ENCODE assay signal across 9 cellular contexts in the genomic region with DNA sequence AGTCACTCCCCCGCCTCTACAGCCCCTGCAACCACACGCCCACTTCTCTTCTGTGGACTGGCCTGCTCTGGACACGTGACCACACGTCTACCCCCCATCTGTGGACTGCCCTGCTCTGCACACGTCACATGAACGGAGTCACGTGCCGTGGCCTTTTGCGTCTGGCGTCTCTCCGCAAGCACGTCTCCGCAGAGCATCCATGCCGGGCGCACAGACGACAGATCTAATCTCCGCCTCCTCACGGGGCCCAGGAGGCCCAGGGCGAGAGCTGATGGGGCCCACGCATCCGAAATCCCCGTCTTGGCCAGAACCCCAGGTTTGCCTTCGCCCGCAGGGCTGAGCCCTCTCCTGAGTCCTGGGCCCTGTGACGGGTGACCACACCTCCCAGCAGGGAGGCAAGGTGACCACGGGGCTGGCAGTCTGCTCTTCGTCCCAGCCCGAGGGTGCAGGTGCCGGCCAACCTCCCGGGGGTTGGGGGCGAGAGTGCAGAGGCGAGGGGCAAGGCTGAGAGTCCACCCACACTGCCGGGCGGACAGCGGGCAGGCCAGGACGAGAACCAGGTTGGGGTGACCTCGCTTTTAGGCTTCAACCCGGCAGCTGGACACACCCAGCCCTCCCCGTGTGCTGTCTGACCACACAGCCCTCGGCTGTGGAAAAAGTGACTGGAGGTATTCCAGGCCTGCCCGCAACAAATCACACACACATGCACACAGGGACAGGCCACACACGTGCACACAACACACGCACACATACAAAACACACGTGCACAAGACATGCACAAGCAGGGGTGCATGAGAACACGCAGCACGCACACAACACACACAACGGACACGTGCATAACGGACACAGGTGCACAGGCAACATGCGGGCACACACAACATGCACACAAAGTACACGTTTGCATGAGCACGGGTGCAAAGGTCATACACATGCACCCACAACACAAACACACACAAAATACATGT. TPM values are rescaled to one million over a fixed set of nuclear protein-coding genes. Genes with fewer than 3 reads are reported as not detected.
DNase-seq lines count a peak whose midpoint lies in the region; ATAC-seq and TF ChIP-seq lines count a peak whose summit lies in the region.
"Had no signal": no experiment of that assay in that cellular context is flagged by ENCODE, and none has a peak within 500 bp of the region (broad histone marks: within the 10 kb centered on the region; RNA-seq: fewer than 3 reads in every experiment).

No MANE protein-coding gene starts in this region.

- no peak for TF ChIP-seq CTCF in MCF 10A (IDR thresholded peaks at IDR 0.05; ENCODE audit: unreplicated experiment)
- TF ChIP-seq CTCF in mesothelial cell of epicardium (IDR thresholded peaks at IDR 0.05; ENCODE audit: unreplicated experiment) = no peak
- no peak for TF ChIP-seq CTCF in WERI-Rb-1 (IDR thresholded peaks at IDR 0.05; ENCODE audit: low read depth, low read length)

- peaks cover 4% of the 10 kb centered on the region for H3K9me3 ChIP-seq in WERI-Rb-1 (ENCODE audit: severe bottlenecking)
- H3K9me3 ChIP-seq: neutrophil had no signal

- H3K27me3 Mint-ChIP-seq in MCF 10A (ENCODE audit: insufficient read depth, unreplicated experiment) = no peaks in the 10 kb centered on the region
- H3K27me3 Mint-ChIP-seq in mesothelial cell of epicardium (ENCODE audit: low read depth) = no peaks in the 10 kb centered on the region
- no peaks in the 10 kb centered on the region for H3K27me3 Mint-ChIP-seq in activated CD8-positive, alpha-beta memory T cell treated with anti-CD3 and anti-CD28 coated beads, Interleukin-2, amount 10 ng/mL, durations not matched to agents 7 days and 5 days

- peak overlapping the region; percentile 88 for H3K27ac Mint-ChIP-seq in MCF 10A (ENCODE audit: low read depth, unreplicated experiment)
- peak overlapping the region; percentile 94 for H3K27ac Mint-ChIP-seq in mesothelial cell of epicardium
- no peak overlapping the region for H3K27ac Mint-ChIP-seq in activated CD8-positive, alpha-beta memory T cell treated with anti-CD3 and anti-CD28 coated beads, Interleukin-2, amount 10 ng/mL, durations not matched to agents 7 days and 5 days

- H3K36me3 Mint-ChIP-seq in MCF 10A (ENCODE audit: insufficient read depth, unreplicated experiment) (peaks cover 18% of the 10 kb centered on the region), mesothelial cell of epicardium (peaks cover 3% of the 10 kb centered on the region)
- peaks cover 9% of the 10 kb centered on the region for H3K36me3 Mint-ChIP-seq in activated CD8-positive, alpha-beta memory T cell treated with anti-CD3 and anti-CD28 coated beads, Interleukin-2, amount 10 ng/mL, durations not matched to agents 7 days and 5 days

- H3K4me3 Mint-ChIP-seq in MCF 10A (ENCODE audit: unreplicated experiment) (peak overlapping the region; percentile 75), mesothelial cell of epicardium (peak overlapping the region; percentile 80)
- no peak overlapping the region for H3K4me3 Mint-ChIP-seq in activated CD8-positive, alpha-beta memory T cell treated with anti-CD3 and anti-CD28 coated beads, Interleukin-2, amount 10 ng/mL, durations not matched to agents 7 days and 5 days

- POLR2A ChIA-PET in MCF 10A (lab: Yijun Ruan, JAX) = interaction anchor here (0.8 to 4.8 kb wide), 16 partner anchors 8 to 149 kb away, joined by 3 to 73 read pairs (median 7); a partner anchor contains a TSS

- intact Hi-C loops in MCF 10A (cut with micrococcal nuclease) = loop anchor here (2.0 kb wide), 1 partner anchor 37 kb away; no protein-coding TSS in a partner anchor

- no peak overlapping the region for H3K4me3 ChIP-seq in WERI-Rb-1 (ENCODE audit: low read depth, low read length)

- ATAC-seq in HG03280 (IDR thresholded peaks at IDR 0.05; ENCODE audit: unreplicated experiment) (peak; percentile 49), GM19463 (IDR thresholded peaks at IDR 0.05; ENCODE audit: unreplicated experiment) (no peak)
- no peak for ATAC-seq in activated CD8-positive, alpha-beta memory T cell treated with anti-CD3 and anti-CD28 coated beads, Interleukin-2, amount 10 ng/mL, durations not matched to agents 7 days and 5 days

- H3K27me3 ChIP-seq in WERI-Rb-1 (ENCODE audit: insufficient read depth, low read depth, severe bottlenecking) = no peaks in the 10 kb centered on the region
- H3K27me3 ChIP-seq: neutrophil had no signal

- CTCF ChIA-PET in MCF 10A (lab: Yijun Ruan, JAX) = interaction anchor here (0.7 to 1.2 kb wide), 3 partner anchors 15 to 69 kb away, joined by 3 to 4 read pairs (median 4); no protein-coding TSS in a partner anchor
- CTCF ChIA-PET in activated CD8-positive, alpha-beta memory T cell treated with anti-CD3 and anti-CD28 coated beads, Interleukin-2, amount 10 ng/mL, durations not matched to agents 7 days and 5 days (lab: Charles Lee) = no interaction called here

- BruUV-seq in MCF 10A (replicated peaks; lab: Mats Ljungman, UMichigan) = no TSS peak

- DNase-seq in 8988T = peak; percentile 38
- DNase-seq in MCF 10A (ENCODE audit: unreplicated experiment) = peak; percentile 93
- no peak for DNase-seq in mesothelial cell of epicardium (ENCODE audit: low spot score in 2 of 2, unreplicated experiment in 2 of 2)
- DNase-seq in WERI-Rb-1 = no peak
- no peak for DNase-seq in activated CD8-positive, alpha-beta memory T cell treated with anti-CD3 and anti-CD28 coated beads, Interleukin-2, amount 10 ng/mL, durations not matched to agents 7 days and 5 days
- no peak for DNase-seq in NCI-H510A (lab: John Stamatoyannopoulos, UW)

- peaks cover 3% of the 10 kb centered on the region; the same call in 1 of the 2 replicates for H3K36me3 ChIP-seq in WERI-Rb-1

- H3K9me3 Mint-ChIP-seq in MCF 10A (ENCODE audit: unreplicated experiment) (no peaks in the 10 kb centered on the region), mesothelial cell of epicardium (no peaks in the 10 kb centered on the region)
- H3K9me3 Mint-ChIP-seq in activated CD8-positive, alpha-beta memory T cell treated with anti-CD3 and anti-CD28 coated beads, Interleukin-2, amount 10 ng/mL, durations not matched to agents 7 days and 5 days (ENCODE audit: low read depth) = no peaks in the 10 kb centered on the region

- H3K4me1 Mint-ChIP-seq in MCF 10A (ENCODE audit: insufficient read depth, unreplicated experiment) = peaks cover 23% of the 10 kb centered on the region
- H3K4me1 Mint-ChIP-seq in mesothelial cell of epicardium = peaks cover 41% of the 10 kb centered on the region
- H3K4me1 Mint-ChIP-seq in activated CD8-positive, alpha-beta memory T cell treated with anti-CD3 and anti-CD28 coated beads, Interleukin-2, amount 10 ng/mL, durations not matched to agents 7 days and 5 days = peaks cover 34% of the 10 kb centered on the region

- no peak overlapping the region for H3K27ac ChIP-seq in WERI-Rb-1
- H3K27ac ChIP-seq: neutrophil had no signal

RNA-seq across cellular contexts. Expression of a gene that starts 3.9 kb away (rescaled TPM):
- 99.6 and 123 TPM in 2 replicates for total RNA-seq in MCF 10A (2022)
- total RNA-seq in mesothelial cell of epicardium = 48.5 to 56.1 TPM (median 53.0 TPM) in 3 replicates
- 10 to 100 TPM; 50.6 to 74.7 TPM for total RNA-seq in activated CD8-positive, alpha-beta memory T cell treated with anti-CD3 and anti-CD28 coated beads, Interleukin-2, amount 10 ng/mL, durations not matched to agents 7 days and 5 days

RNA-seq across cellular contexts. Expression of a gene that starts 35.4 kb away (rescaled TPM):
- total RNA-seq in MCF 10A (2022) (63.1 and 65.6 TPM in 2 replicates), mesothelial cell of epicardium (71.7 to 73.0 TPM (median 71.8 TPM) in 3 replicates)
- 10 to 100 TPM; 76.7 to 80.5 TPM for total RNA-seq in activated CD8-positive, alpha-beta memory T cell treated with anti-CD3 and anti-CD28 coated beads, Interleukin-2, amount 10 ng/mL, durations not matched to agents 7 days and 5 days

Comparison
In these comparisons a context has a peak if more than half of its experiments do, and no peak if none do; other contexts are left out.
1. DNase-seq: peak in 8988T (single experiment) and MCF 10A (single experiment); none in mesothelial cell of epicardium (0 of 2), WERI-Rb-1 (single experiment), activated CD8-positive, alpha-beta memory T cell treated with anti-CD3 and anti-CD28 coated beads, Interleukin-2, amount 10 ng/mL, durations not matched to agents 7 days and 5 days (single experiment) and NCI-H510A (single experiment).